1 cellular context compared by ENCODE assay signal in genomic region chr11:85725510-85726258, GRCh38.
TF ChIP-seq lines count a peak whose summit lies in the region.

No MANE protein-coding gene starts in this region.

TF ChIP-seq in SK-N-SH, 30 proteins besides CTCF, POLR2A, EP300 and RAD21 (continued from another document):
- TF ChIP-seq IRF3 (IDR thresholded peaks at IDR 0.05; ENCODE audit: low read depth, low read length): no peak
- no peak for TF ChIP-seq RCOR1 (IDR thresholded peaks at IDR 0.05; ENCODE audit: low read length)
- TF ChIP-seq GABPA (IDR thresholded peaks at IDR 0.05; ENCODE audit: low read depth): peak; percentile 14; the same call in 1 of the 2 replicates
- no peak for TF ChIP-seq RFX5 (IDR thresholded peaks at IDR 0.05; ENCODE audit: low read length)
- no peak for TF ChIP-seq NRF1 (IDR thresholded peaks at IDR 0.05; ENCODE audit: low read depth, low read length)
- TF ChIP-seq EZH2phosphoT487 (IDR thresholded peaks at IDR 0.05; ENCODE audit: borderline replicate concordance, low read depth): no peak
- TF ChIP-seq FOSL2 (IDR thresholded peaks at IDR 0.05; ENCODE audit: borderline replicate concordance, low read depth): peak; percentile 93
- peak; percentile 73 for TF ChIP-seq TEAD4 (IDR thresholded peaks at IDR 0.05; ENCODE audit: borderline replicate concordance, insufficient read depth)
- TF ChIP-seq TAF1 (IDR thresholded peaks at IDR 0.05; ENCODE audit: borderline replicate concordance, low read depth, low read length): no peak
- TF ChIP-seq, protein P1, sequence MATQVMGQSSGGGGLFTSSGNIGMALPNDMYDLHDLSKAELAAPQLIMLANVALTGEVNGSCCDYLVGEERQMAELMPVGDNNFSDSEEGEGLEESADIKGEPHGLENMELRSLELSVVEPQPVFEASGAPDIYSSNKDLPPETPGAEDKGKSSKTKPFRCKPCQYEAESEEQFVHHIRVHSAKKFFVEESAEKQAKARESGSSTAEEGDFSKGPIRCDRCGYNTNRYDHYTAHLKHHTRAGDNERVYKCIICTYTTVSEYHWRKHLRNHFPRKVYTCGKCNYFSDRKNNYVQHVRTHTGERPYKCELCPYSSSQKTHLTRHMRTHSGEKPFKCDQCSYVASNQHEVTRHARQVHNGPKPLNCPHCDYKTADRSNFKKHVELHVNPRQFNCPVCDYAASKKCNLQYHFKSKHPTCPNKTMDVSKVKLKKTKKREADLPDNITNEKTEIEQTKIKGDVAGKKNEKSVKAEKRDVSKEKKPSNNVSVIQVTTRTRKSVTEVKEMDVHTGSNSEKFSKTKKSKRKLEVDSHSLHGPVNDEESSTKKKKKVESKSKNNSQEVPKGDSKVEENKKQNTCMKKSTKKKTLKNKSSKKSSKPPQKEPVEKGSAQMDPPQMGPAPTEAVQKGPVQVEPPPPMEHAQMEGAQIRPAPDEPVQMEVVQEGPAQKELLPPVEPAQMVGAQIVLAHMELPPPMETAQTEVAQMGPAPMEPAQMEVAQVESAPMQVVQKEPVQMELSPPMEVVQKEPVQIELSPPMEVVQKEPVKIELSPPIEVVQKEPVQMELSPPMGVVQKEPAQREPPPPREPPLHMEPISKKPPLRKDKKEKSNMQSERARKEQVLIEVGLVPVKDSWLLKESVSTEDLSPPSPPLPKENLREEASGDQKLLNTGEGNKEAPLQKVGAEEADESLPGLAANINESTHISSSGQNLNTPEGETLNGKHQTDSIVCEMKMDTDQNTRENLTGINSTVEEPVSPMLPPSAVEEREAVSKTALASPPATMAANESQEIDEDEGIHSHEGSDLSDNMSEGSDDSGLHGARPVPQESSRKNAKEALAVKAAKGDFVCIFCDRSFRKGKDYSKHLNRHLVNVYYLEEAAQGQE (IDR thresholded peaks at IDR 0.05; ENCODE audit: low read depth, low read length): no peak
- no peak for TF ChIP-seq CHD2 (IDR thresholded peaks at IDR 0.05; ENCODE audit: low read length, partially characterized antibody)
- peak; percentile 98 for TF ChIP-seq JUND (IDR thresholded peaks at IDR 0.05)
- no peak for TF ChIP-seq FOXJ3 (CRISPR knock-in tag; IDR thresholded peaks at IDR 0.05)
- no peak for TF ChIP-seq SIN3A (IDR thresholded peaks at IDR 0.05; ENCODE audit: borderline replicate concordance, low read depth, low read length)
- TF ChIP-seq FOXM1 (IDR thresholded peaks at IDR 0.05; ENCODE audit: low read depth): no peak
- peak; percentile 86 for TF ChIP-seq ELF1 (IDR thresholded peaks at IDR 0.05)
- TF ChIP-seq POLR2AphosphoS5 (IDR thresholded peaks at IDR 0.05; ENCODE audit: low read depth, low read length): peak; percentile 49; the same call in 1 of the 2 replicates
- no peak for TF ChIP-seq GATA2 (CRISPR knock-in tag; IDR thresholded peaks at IDR 0.05)
- TF ChIP-seq YY1 (IDR thresholded peaks at IDR 0.05; ENCODE audit: low read depth): no peak
- 0 out of 2 replicates have a peak, but pooled peaks have one; percentile 25 for TF ChIP-seq MEF2A (IDR thresholded peaks at IDR 0.05; ENCODE audit: borderline replicate concordance, low read depth)
